8 cellular contexts compared by ENCODE assay signal in the genomic region with DNA sequence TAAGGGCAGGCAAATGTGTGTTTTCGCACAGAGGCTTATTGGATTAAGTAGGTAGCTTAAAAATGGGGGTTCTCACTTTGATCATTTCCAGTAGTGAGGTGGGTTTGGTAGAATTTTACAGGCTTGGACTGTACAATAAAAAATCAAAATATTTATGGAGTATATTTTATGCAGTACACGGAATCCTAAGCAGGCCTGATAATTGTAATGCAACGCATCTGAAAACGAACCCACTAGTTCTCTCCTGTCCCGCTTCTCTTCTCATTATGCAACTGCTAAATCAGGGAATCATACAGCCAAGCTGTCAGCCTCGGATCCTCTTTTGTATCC. TPM values are rescaled to one million over a fixed set of nuclear protein-coding genes. Genes with fewer than 3 reads are reported as not detected.
DNase-seq lines count a peak whose midpoint lies in the region; ATAC-seq, FAIRE-seq and TF ChIP-seq lines count a peak whose summit lies in the region.

No MANE protein-coding gene starts in this region.

- ATAC-seq in GM18861 (IDR thresholded peaks at IDR 0.05; ENCODE audit: unreplicated experiment), result peak; percentile 0
- peak in 1 of 4 donors; percentile 4 for ATAC-seq in pancreas
- no peak for ATAC-seq in GM21737 (IDR thresholded peaks at IDR 0.05; ENCODE audit: unreplicated experiment)

- no peak for DNase-seq in dorsolateral prefrontal cortex
- DNase-seq in pancreas, result no peak
- no peak for DNase-seq in islet precursor cell
- DNase-seq in DMS114 treated with DMSO at 0.1 percent for 48 hours (lab: John Stamatoyannopoulos, UW; ENCODE audit: unreplicated experiment), result no peak
- DNase-seq in NCI-H510A (lab: John Stamatoyannopoulos, UW), result no peak

- H3K9ac ChIP-seq in Loucy (ENCODE audit: low read depth, low read length, poor library complexity, severe bottlenecking), result peak overlapping the region; percentile 85

- peak overlapping the region; percentile 42 for H3K4me2 ChIP-seq in Loucy (ENCODE audit: low read depth, low read length, poor library complexity, severe bottlenecking)

- H2AFZ ChIP-seq in Loucy (ENCODE audit: low read length), result peak overlapping the region; percentile 88

- no peak for FAIRE-seq in pancreas (lab: Jason Lieb, UNC)

- H4K20me1 ChIP-seq in Loucy (ENCODE audit: insufficient read depth, low read length, poor library complexity, severe bottlenecking), result peaks cover 30% of the 10 kb centered on the region

- H3K27me3 ChIP-seq in Loucy (ENCODE audit: insufficient read depth, low read length, poor library complexity, severe bottlenecking) (no peaks in the 10 kb centered on the region), dorsolateral prefrontal cortex (no peaks in the 10 kb centered on the region), pancreas (no peaks in the 10 kb centered on the region)

- H3K4me1 ChIP-seq in Loucy (ENCODE audit: insufficient read depth, low read length, poor library complexity, severe bottlenecking) (peaks cover 39% of the 10 kb centered on the region), pancreas (peaks cover 0 to 21% (median 11%) of the 10 kb centered on the region in 3 donors)

- H3K36me3 ChIP-seq in Loucy (ENCODE audit: insufficient read depth, low read length) (no peaks in the 10 kb centered on the region), pancreas (no peaks in the 10 kb centered on the region)

- H3K79me2 ChIP-seq in Loucy (ENCODE audit: insufficient read depth, low read length), result peaks cover 46% of the 10 kb centered on the region

- no peaks in the 10 kb centered on the region for H3F3A ChIP-seq in Loucy (ENCODE audit: low read depth)

- no peaks in the 10 kb centered on the region for H3K9me3 ChIP-seq in Loucy (ENCODE audit: insufficient read depth, low read depth, low read length)
- H3K9me3 ChIP-seq in pancreas, result no peaks in the 10 kb centered on the region

- 57 to 58% methylated on average over 6 of the region's 6 CpGs for WGBS in pancreas, 2 donors

- no peaks in the 10 kb centered on the region for H3K9me2 ChIP-seq in Loucy (replicated peaks; ENCODE audit: low read depth, low read length)

- intact Hi-C loops in dorsolateral prefrontal cortex (cut with DNase I) (no loop called here), pancreas (cut with DNase I) (no loop called here)

- TF ChIP-seq CTCF in Loucy (conservative IDR thresholded peaks at IDR 0.05; ENCODE audit: low read length), result no peak
- peak in 25 of 56 donors; percentile 1 to 66 (median 9) for TF ChIP-seq CTCF in dorsolateral prefrontal cortex (IDR thresholded peaks at IDR 0.05 in 54 of 56, conservative IDR thresholded peaks at IDR 0.05 in 2 of 56; ENCODE audit: low read depth in 1 of 56, partially characterized antibody in 56 of 56)
- no peak for TF ChIP-seq CTCF in pancreas (IDR thresholded peaks at IDR 0.05)

- H3K27ac ChIP-seq in dorsolateral prefrontal cortex, result peak overlapping the region in 52 of 59 donors; percentile 17 to 86 (median 66)
- peak overlapping the region in 2 of 4 donors; percentile 55 to 59 for H3K27ac ChIP-seq in pancreas

- H3K4me3 ChIP-seq in Loucy (ENCODE audit: low read length, poor library complexity, severe bottlenecking) (peak overlapping the region; percentile 92), dorsolateral prefrontal cortex (peak overlapping the region; percentile 51 to 100 (median 88)), pancreas (peak overlapping the region in 3 of 4 donors; percentile 50 to 93 (median 91))

RNA-seq across cellular contexts. Expression of a gene that starts 0.4 kb away (rescaled TPM):
- 10 to 100 TPM in 72 of 120 experiments, 1 to 10 TPM in 48; 6.3 to 17.2 (median 10.4) TPM for total RNA-seq in dorsolateral prefrontal cortex
- total RNA-seq in pancreas, result 1 to 10 TPM; 4.1 to 6.1 (median 4.7) TPM
- 1 to 10 TPM; 2.8 to 4.8 TPM for polyA plus RNA-seq in pancreas
